15 cellular contexts compared by ENCODE assay signal in genomic region chr2:45315881-45316280, GRCh38.
DNase-seq lines count a peak whose midpoint lies in the region; ATAC-seq and TF ChIP-seq lines count a peak whose summit lies in the region.
"Had no signal": no experiment of that assay in that cellular context is flagged by ENCODE, and none has a peak within 500 bp of the region (broad histone marks: within the 10 kb centered on the region; RNA-seq: fewer than 3 reads in every experiment).

No MANE protein-coding gene starts in this region.

- H3K9ac ChIP-seq in skeletal muscle satellite cell (ENCODE audit: low read depth, low read length), result peak overlapping the region; percentile 37

- H3K36me3 ChIP-seq in skeletal muscle satellite cell (ENCODE audit: insufficient read depth, low read length), result no peaks in the 10 kb centered on the region

- H3K4me3 ChIP-seq in skeletal muscle satellite cell (ENCODE audit: low read length), result no peak overlapping the region

- H3K4me1 ChIP-seq in skeletal muscle satellite cell (ENCODE audit: control insufficient read depth, insufficient read depth, low read length), result peaks cover 22% of the 10 kb centered on the region

- H3K9me3 ChIP-seq in skeletal muscle satellite cell (replicated peaks; ENCODE audit: low read length), result no peaks in the 10 kb centered on the region

- ATAC-seq in HG03469 (IDR thresholded peaks at IDR 0.05; ENCODE audit: unreplicated experiment), result no peak
- ATAC-seq: stimulated activated effector memory CD8-positive, alpha-beta T cell treated with anti-CD3 and anti-CD28 coated beads, Interleukin-12 subunit alpha, Interleukin-12 subunit beta, amount 100 ng/mL, for 72 hours; T-cell had no signal

- H3K4me2 ChIP-seq in skeletal muscle satellite cell (ENCODE audit: low read length), result peak overlapping the region; percentile 17

- TF ChIP-seq POLR2A in erythroblast (IDR thresholded peaks at IDR 0.05; ENCODE audit: low read length), result no peak

- H3K27me3 ChIP-seq in skeletal muscle satellite cell (ENCODE audit: control insufficient read depth, insufficient read depth, low read length), result no peaks in the 10 kb centered on the region

- DNase-seq in GM03348 (ENCODE audit: low spot score) (peak; percentile 76), RPMI7951 (ENCODE audit: low read depth) (peak; percentile 72), fibroblast of gingiva (ENCODE audit: low read depth) (peak; percentile 79), erythroblast (lab: John Stamatoyannopoulos, UW) (no peak), pons (ENCODE audit: low spot score) (no peak)
- DNase-seq: activated CD4-positive, CD25-positive, alpha-beta regulatory T cell treated with anti-CD3 and anti-CD28 coated beads, Interleukin-2, amount 50 U/mL, for 72 hours; CD8-positive, alpha-beta memory T cell; naive B cell; NCI-H1105; NCI-H524 treated with DMSO at 0.1 percent for 48 hours; stimulated activated CD4-positive, alpha-beta T cell treated with anti-CD3 and anti-CD28 coated beads, Interleukin-2, amount 100 ng/mL, for 48 hours; T-cell had no signal

Comparison
In these comparisons a context has a peak if more than half of its experiments do, and no peak if none do; other contexts are left out.
1. DNase-seq: peak in GM03348 (single experiment), RPMI7951 (single experiment) and fibroblast of gingiva (single experiment); none in erythroblast (0 of 2) and pons (single experiment).